ENCODE assay signal across 1 cellular context in the genomic region with DNA sequence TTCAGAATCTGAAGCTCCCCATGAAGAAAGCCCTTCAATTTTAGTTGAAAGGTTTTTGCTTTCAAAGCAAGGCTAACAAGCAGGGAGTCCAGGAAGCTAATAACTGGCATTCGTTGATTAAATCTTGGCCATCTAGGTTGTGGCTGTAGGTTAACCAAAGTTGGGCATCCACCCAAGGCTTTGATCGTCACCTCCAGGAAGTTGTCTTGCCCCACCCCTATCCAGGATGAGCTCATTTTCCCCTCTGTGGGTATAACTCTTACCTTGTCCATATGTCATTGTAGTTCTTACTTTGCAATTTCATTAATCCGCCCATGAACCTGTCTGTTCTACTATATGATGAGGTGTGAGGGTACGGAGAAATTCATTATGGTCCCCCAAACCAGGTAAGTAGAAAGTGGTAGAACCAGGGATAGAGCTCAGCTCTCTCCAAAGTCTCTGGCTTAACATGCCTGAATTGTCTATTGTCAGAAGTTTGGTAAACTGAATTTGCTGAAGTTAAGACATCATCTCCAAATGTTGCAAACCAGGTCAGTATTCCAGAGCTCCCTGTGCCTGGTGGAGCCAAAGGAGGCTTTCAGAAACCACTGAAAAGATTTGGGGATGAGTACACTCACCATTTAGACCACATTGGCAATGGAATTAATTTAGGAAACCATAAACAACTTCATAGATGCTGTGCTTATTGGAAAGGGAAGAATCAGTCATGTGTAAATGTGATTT.
TF ChIP-seq lines count a peak whose summit lies in the region.

No MANE protein-coding gene starts in this region.

TF ChIP-seq in IMR-90, 13 proteins besides CTCF, POLR2A, EP300 and RAD21 (continued from another document):
- TF ChIP-seq BHLHE40 (IDR thresholded peaks at IDR 0.05; ENCODE audit: low read depth, low read length) (no peak), RCOR1 (IDR thresholded peaks at IDR 0.05; ENCODE audit: insufficient replicate concordance, low read length) (no peak), CHD1 (IDR thresholded peaks at IDR 0.05; ENCODE audit: low read depth, low read length) (no peak), MAZ (IDR thresholded peaks at IDR 0.05; ENCODE audit: borderline replicate concordance, low read depth, low read length) (no peak), SMC3 (IDR thresholded peaks at IDR 0.05; ENCODE audit: low read depth, low read length) (no peak)
- TF ChIP-seq, protein P1, sequence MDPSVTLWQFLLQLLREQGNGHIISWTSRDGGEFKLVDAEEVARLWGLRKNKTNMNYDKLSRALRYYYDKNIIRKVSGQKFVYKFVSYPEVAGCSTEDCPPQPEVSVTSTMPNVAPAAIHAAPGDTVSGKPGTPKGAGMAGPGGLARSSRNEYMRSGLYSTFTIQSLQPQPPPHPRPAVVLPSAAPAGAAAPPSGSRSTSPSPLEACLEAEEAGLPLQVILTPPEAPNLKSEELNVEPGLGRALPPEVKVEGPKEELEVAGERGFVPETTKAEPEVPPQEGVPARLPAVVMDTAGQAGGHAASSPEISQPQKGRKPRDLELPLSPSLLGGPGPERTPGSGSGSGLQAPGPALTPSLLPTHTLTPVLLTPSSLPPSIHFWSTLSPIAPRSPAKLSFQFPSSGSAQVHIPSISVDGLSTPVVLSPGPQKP (IDR thresholded peaks at IDR 0.05; ENCODE audit: borderline replicate concordance, low read depth, low read length) = no peak
- TF ChIP-seq, protein P2, sequence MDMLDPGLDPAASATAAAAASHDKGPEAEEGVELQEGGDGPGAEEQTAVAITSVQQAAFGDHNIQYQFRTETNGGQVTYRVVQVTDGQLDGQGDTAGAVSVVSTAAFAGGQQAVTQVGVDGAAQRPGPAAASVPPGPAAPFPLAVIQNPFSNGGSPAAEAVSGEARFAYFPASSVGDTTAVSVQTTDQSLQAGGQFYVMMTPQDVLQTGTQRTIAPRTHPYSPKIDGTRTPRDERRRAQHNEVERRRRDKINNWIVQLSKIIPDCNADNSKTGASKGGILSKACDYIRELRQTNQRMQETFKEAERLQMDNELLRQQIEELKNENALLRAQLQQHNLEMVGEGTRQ (IDR thresholded peaks at IDR 0.05; ENCODE audit: low read depth, low read length) = no peak
TF ChIP-seq in IMR-90: peak in this region for 0.
